ENCODE assay signal across 13 cellular contexts in the genomic region with DNA sequence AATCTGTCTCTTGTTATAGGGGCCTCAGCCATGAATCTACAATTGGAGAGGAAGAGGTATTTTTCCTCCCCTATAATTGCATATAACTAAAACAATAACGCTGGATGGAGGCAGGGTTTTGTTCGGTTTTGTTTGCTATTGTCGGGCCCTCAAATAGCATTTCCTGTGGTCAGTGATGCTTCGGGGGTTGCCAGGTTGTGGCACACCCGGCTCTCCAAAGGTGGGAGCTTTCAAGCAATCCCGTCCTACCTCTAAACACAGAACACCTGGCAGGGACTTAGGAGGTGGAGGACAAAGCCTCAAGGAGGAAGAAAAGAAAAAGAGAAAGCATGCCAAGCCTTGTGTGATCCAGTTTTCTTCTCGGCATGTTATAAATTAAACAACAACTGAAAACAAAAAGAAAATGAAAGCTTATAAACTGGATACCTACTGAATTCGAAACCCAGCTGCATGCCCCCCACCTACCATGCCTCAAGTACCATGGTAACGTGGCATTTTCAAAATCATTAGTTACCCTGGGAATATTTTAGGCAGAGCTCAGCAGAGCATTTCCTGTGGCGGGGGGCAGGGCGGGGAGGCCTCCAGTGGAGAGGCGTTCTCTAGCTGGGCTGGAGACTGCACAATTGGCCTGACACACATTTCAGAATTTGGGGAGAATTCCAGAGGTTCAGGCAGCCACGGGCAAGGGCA.
DNase-seq lines count a peak whose midpoint lies in the region; ATAC-seq and TF ChIP-seq lines count a peak whose summit lies in the region.
"Had no signal": no experiment of that assay in that cellular context is flagged by ENCODE, and none has a peak within 500 bp of the region (broad histone marks: within the 10 kb centered on the region; RNA-seq: fewer than 3 reads in every experiment).

No MANE protein-coding gene starts in this region.

- WGBS in aorta, 2 donors: 19 to 27% methylated on average over 13 of the region's 13 CpGs

- peak; percentile 27 for ATAC-seq in aorta (ENCODE audit: low FRiP score)
- ATAC-seq in stimulated activated naive CD8-positive, alpha-beta T cell treated with anti-CD3 and anti-CD28 coated beads, Interleukin-15, amount 100 ng/mL, for 72 hours: no peak
- ATAC-seq: A549, body of pancreas, left colon, right lobe of liver had no signal

- CTCF ChIA-PET in MCF 10A (lab: Yijun Ruan, JAX): interaction anchor here (0.7 to 1.1 kb wide), 2 partner anchors 11 to 1204 kb away, joined by 3 read pairs; no protein-coding TSS in a partner anchor

- no peak overlapping the region for H3K27ac Mint-ChIP-seq in MCF 10A (ENCODE audit: low read depth, unreplicated experiment)
- no peak overlapping the region for H3K27ac Mint-ChIP-seq in stimulated activated naive CD8-positive, alpha-beta T cell treated with anti-CD3 and anti-CD28 coated beads, Interleukin-15, amount 100 ng/mL, for 72 hours

- no peaks in the 10 kb centered on the region for H3K27me3 Mint-ChIP-seq in MCF 10A (ENCODE audit: insufficient read depth, unreplicated experiment)
- peaks cover 8% of the 10 kb centered on the region for H3K27me3 Mint-ChIP-seq in stimulated activated naive CD8-positive, alpha-beta T cell treated with anti-CD3 and anti-CD28 coated beads, Interleukin-15, amount 100 ng/mL, for 72 hours

- intact Hi-C loops in breast epithelium (cut with DNase I; ENCODE audit: low total_unique reads): no loop called here
- intact Hi-C loops in MCF 10A (cut with micrococcal nuclease): no loop called here
- intact Hi-C loops in aorta (cut with DNase I): no loop called here

- TF ChIP-seq CTCF in breast epithelium (IDR thresholded peaks at IDR 0.05): no peak
- no peak for TF ChIP-seq CTCF in MCF 10A (IDR thresholded peaks at IDR 0.05; ENCODE audit: unreplicated experiment)
- TF ChIP-seq CTCF in fibroblast of the aortic adventitia (IDR thresholded peaks at IDR 0.05; ENCODE audit: insufficient read depth, low read length): no peak

- BruUV-seq in MCF 10A (replicated peaks; lab: Mats Ljungman, UMichigan): no TSS peak

- no peak overlapping the region for H3K4me3 Mint-ChIP-seq in MCF 10A (ENCODE audit: unreplicated experiment)
- H3K4me3 Mint-ChIP-seq in stimulated activated naive CD8-positive, alpha-beta T cell treated with anti-CD3 and anti-CD28 coated beads, Interleukin-15, amount 100 ng/mL, for 72 hours: no peak overlapping the region

- H3K4me3 ChIP-seq in breast epithelium: peak overlapping the region in 2 of 3 donors; percentile 33 to 48
- no peak overlapping the region for H3K4me3 ChIP-seq in fibroblast of the aortic adventitia (ENCODE audit: low read depth, low read length)
- H3K4me3 ChIP-seq in aorta (ENCODE audit: low read length in 2 of 2): peak overlapping the region in 1 of 2 donors; percentile 29
- H3K4me3 ChIP-seq: A549, body of pancreas, right lobe of liver had no signal

- no peaks in the 10 kb centered on the region for H3K9me3 Mint-ChIP-seq in MCF 10A (ENCODE audit: unreplicated experiment)
- peaks cover 7 to 10% of the 10 kb centered on the region in 2 donors for H3K9me3 Mint-ChIP-seq in stimulated activated naive CD8-positive, alpha-beta T cell treated with anti-CD3 and anti-CD28 coated beads, Interleukin-15, amount 100 ng/mL, for 72 hours

- POLR2A ChIA-PET in MCF 10A (lab: Yijun Ruan, JAX): interaction anchor here (0.6 kb wide), 1 partner anchor 31 kb away, joined by 5 read pairs; no protein-coding TSS in a partner anchor

- DNase-seq in breast epithelium (ENCODE audit: low spot score in 2 of 2) (no peak), MCF 10A (ENCODE audit: unreplicated experiment) (no peak), LHCN-M2 (ENCODE audit: low read depth) (peak; percentile 9), fibroblast of the aortic adventitia (ENCODE audit: low read depth) (peak; percentile 26), aorta (no peak), HuH-7 (ENCODE audit: low spot score) (no peak), kidney tubule cell (ENCODE audit: low spot score) (no peak)
- no peak for DNase-seq in stimulated activated naive CD8-positive, alpha-beta T cell treated with anti-CD3 and anti-CD28 coated beads, Interleukin-15, amount 100 ng/mL, for 72 hours
- DNase-seq: body of pancreas, left colon, NCI-H2171 treated with DMSO at 0.1 percent for 48 hours, right lobe of liver had no signal

- peaks cover 5% of the 10 kb centered on the region for H3K36me3 Mint-ChIP-seq in MCF 10A (ENCODE audit: insufficient read depth, unreplicated experiment)

- no peak for TF ChIP-seq POLR2A in breast epithelium (IDR thresholded peaks at IDR 0.05)

- no peaks in the 10 kb centered on the region for H3K4me1 Mint-ChIP-seq in MCF 10A (ENCODE audit: insufficient read depth, unreplicated experiment)
- H3K4me1 Mint-ChIP-seq in stimulated activated naive CD8-positive, alpha-beta T cell treated with anti-CD3 and anti-CD28 coated beads, Interleukin-15, amount 100 ng/mL, for 72 hours: no peaks in the 10 kb centered on the region

- H3K4me1 ChIP-seq in breast epithelium (no peaks in the 10 kb centered on the region), aorta (ENCODE audit: control insufficient read depth in 1 of 2, insufficient read depth in 2 of 2, low read length in 2 of 2) (no peaks in the 10 kb centered on the region)
- H3K4me1 ChIP-seq: body of pancreas, right lobe of liver had no signal

- H3K27ac ChIP-seq in breast epithelium: peak overlapping the region; percentile 52 to 76
- H3K27ac ChIP-seq in aorta (ENCODE audit: low read depth in 1 of 2, low read length in 2 of 2): no peak overlapping the region
- H3K27ac ChIP-seq: A549, body of pancreas, right lobe of liver had no signal

- H3K9me3 ChIP-seq in breast epithelium: no peaks in the 10 kb centered on the region
- no peaks in the 10 kb centered on the region for H3K9me3 ChIP-seq in aorta (ENCODE audit: control insufficient read depth, low read length)
- H3K9me3 ChIP-seq: A549, body of pancreas, right lobe of liver had no signal

- H3K27me3 ChIP-seq in breast epithelium (no peaks in the 10 kb centered on the region), aorta (ENCODE audit: control insufficient read depth in 1 of 2, insufficient read depth in 2 of 2, low read length in 1 of 2) (no peaks in the 10 kb centered on the region)
- H3K27me3 ChIP-seq: body of pancreas, right lobe of liver had no signal

- no peaks in the 10 kb centered on the region for H3K36me3 ChIP-seq in breast epithelium
- no peaks in the 10 kb centered on the region for H3K36me3 ChIP-seq in aorta (ENCODE audit: control insufficient read depth in 1 of 2, insufficient read depth in 2 of 2, low read length in 1 of 2)
- H3K36me3 ChIP-seq: right lobe of liver had no signal

Comparison
In these comparisons a context has a peak if more than half of its experiments do, and no peak if none do; other contexts are left out.
1. DNase-seq: peak in LHCN-M2 (single experiment) and fibroblast of the aortic adventitia (single experiment); none in breast epithelium (0 of 2), MCF 10A (single experiment), aorta (0 of 2), stimulated activated naive CD8-positive, alpha-beta T cell treated with anti-CD3 and anti-CD28 coated beads, Interleukin-15, amount 100 ng/mL, for 72 hours (0 of 2), HuH-7 (single experiment) and kidney tubule cell (single experiment).
2. H3K27ac ChIP-seq: peak in breast epithelium (2 of 2); none in aorta (0 of 2).